In genomic region chr3:115503386-115503785, GRCh38 we compare ENCODE assay signal across 15 cellular contexts.
"Had no signal": no experiment of that assay in that cellular context is flagged by ENCODE, and none has a peak within 500 bp of the region (broad histone marks: within the 10 kb centered on the region; RNA-seq: fewer than 3 reads in every experiment).

No MANE protein-coding gene starts in this region.

- H3K27ac ChIP-seq: adrenal gland, colonic mucosa, left lung, neutrophil had no signal

- ATAC-seq: activated CD4-positive, alpha-beta T cell treated with anti-CD3 and anti-CD28 coated beads for 36 hours; activated T-cell treated with anti-CD3 and anti-CD28 coated beads, Interleukin-2, amount 50 U/mL, for 4 hours; left lung; stimulated activated memory B cell treated with anti-CD40 and anti-IgM and Interleukin-4, amounts not matched to agents 10 μg/mL and 1 μg/mL and 100 μg/mL, for 72 hours had no signal

- H3K36me3 ChIP-seq: adrenal gland, colonic mucosa, left lung, neutrophil had no signal

- H3K9me3 ChIP-seq: adrenal gland, colonic mucosa, left lung, neutrophil had no signal

- FAIRE-seq: endometrium, urothelium cell line had no signal

- H3K4me1 ChIP-seq: adrenal gland, colonic mucosa, left lung had no signal

- DNase-seq: activated CD4-positive, alpha-beta memory T cell treated with anti-CD3 and anti-CD28 coated beads, Interleukin-2, amount 10 ng/mL, durations not matched to agents 7 days and 5 days; activated CD4-positive, alpha-beta T cell treated with anti-CD3 and anti-CD28 coated beads for 36 hours; activated effector memory CD4-positive, alpha-beta T cell treated with Interleukin-2 at 50 U/mL for 16 hours; activated T-cell treated with anti-CD3 and anti-CD28 coated beads, Interleukin-2, amount 50 U/mL, for 4 hours; adrenal gland; caudate nucleus; colonic mucosa; islet precursor cell; left lung; naive B cell; stimulated activated CD4-positive, alpha-beta T cell treated with anti-CD3 and anti-CD28 coated beads, Interleukin-2, amount 100 ng/mL, for 48 hours had no signal

- H3K27me3 ChIP-seq: adrenal gland, colonic mucosa, left lung, neutrophil had no signal

- H3K4me3 ChIP-seq: adrenal gland, colonic mucosa, left lung had no signal
